16 cellular contexts compared by ENCODE assay signal in genomic region chr19:12580180-12580694, GRCh38. TPM values are rescaled to one million over a fixed set of nuclear protein-coding genes. Genes with fewer than 3 reads are reported as not detected.
DNase-seq lines count a peak whose midpoint lies in the region; ATAC-seq and TF ChIP-seq lines count a peak whose summit lies in the region.
"Had no signal": no experiment of that assay in that cellular context is flagged by ENCODE, and none has a peak within 500 bp of the region (broad histone marks: within the 10 kb centered on the region; RNA-seq: fewer than 3 reads in every experiment).

No MANE protein-coding gene starts in this region.

- no peak overlapping the region for H3K4me3 ChIP-seq in mammary epithelial cell (replicated peaks in 1 of 3; ENCODE audit: insufficient read depth in 1 of 3, low read depth in 2 of 3, low read length in 3 of 3)
- H3K4me3 ChIP-seq: lung, spleen, suprapubic skin had no signal

- H3K27ac ChIP-seq in mammary epithelial cell (ENCODE audit: insufficient read depth, low read depth, low read length), result no peak overlapping the region
- H3K27ac ChIP-seq: neutrophil, spleen, suprapubic skin had no signal

- H3K9me3 ChIP-seq in mammary epithelial cell (replicated peaks; ENCODE audit: insufficient read depth, low read length), result peaks cover 52% of the 10 kb centered on the region

- DNase-seq in MCF 10A (ENCODE audit: unreplicated experiment) (peak; percentile 49), mammary epithelial cell (no peak), T1000 (lab: John Stamatoyannopoulos, UW) (peak; percentile 24), glomerular visceral epithelial cell (ENCODE audit: extremely low spot score) (peak; percentile 35), NOMO-1 treated with DMSO at 0.1 percent for 48 hours (lab: John Stamatoyannopoulos, UW; ENCODE audit: unreplicated experiment) (no peak), SK-N-DZ (ENCODE audit: low spot score) (no peak), NCI-H524 treated with DMSO at 0.1 percent for 48 hours (lab: John Stamatoyannopoulos, UW) (no peak)
- DNase-seq: 8988T; activated CD4-positive, alpha-beta T cell treated with anti-CD3 and anti-CD28 coated beads for 4 hours; Calu3; hippocampal formation had no signal

- TF ChIP-seq CTCF in MCF 10A (IDR thresholded peaks at IDR 0.05; ENCODE audit: unreplicated experiment) (no peak), mammary epithelial cell (conservative IDR thresholded peaks at IDR 0.05 in 1 of 2, IDR thresholded peaks at IDR 0.05 in 1 of 2; ENCODE audit: extremely low read depth in 1 of 2, insufficient read depth in 1 of 2, low read depth in 1 of 2, low read length in 2 of 2) (no peak)

- CTCF ChIA-PET in MCF 10A (lab: Yijun Ruan, JAX), result no interaction called here
- CTCF ChIA-PET in mammary epithelial cell (lab: Charles Lee; ENCODE audit: low non-redundant PET), result no interaction called here

- no peak for ATAC-seq in HG03039 (IDR thresholded peaks at IDR 0.05; ENCODE audit: unreplicated experiment)

- no peaks in the 10 kb centered on the region for H3K4me1 Mint-ChIP-seq in MCF 10A (ENCODE audit: insufficient read depth, unreplicated experiment)

- peaks cover 4% of the 10 kb centered on the region for H3K36me3 ChIP-seq in mammary epithelial cell (ENCODE audit: insufficient read depth, low read length)

- H3K9ac ChIP-seq in mammary epithelial cell (ENCODE audit: insufficient read depth, low read length), result no peak overlapping the region

- no peaks in the 10 kb centered on the region for H4K20me1 ChIP-seq in mammary epithelial cell (ENCODE audit: insufficient read depth, low read length)

- POLR2A ChIA-PET in MCF 10A (lab: Yijun Ruan, JAX), result no interaction called here

- H2AFZ ChIP-seq in mammary epithelial cell (ENCODE audit: low read depth, low read length), result no peak overlapping the region

- H3K4me3 Mint-ChIP-seq in MCF 10A (ENCODE audit: unreplicated experiment), result no peak overlapping the region

- dilution Hi-C loops in mammary epithelial cell (cut with HindIII; ENCODE audit: low sequenced_read_pairs), result no loop called here

- 98% methylated on average over 11 of the region's 11 CpGs for WGBS in mammary epithelial cell (ENCODE audit: low coverage, missing lambda C conversion rate)

- peaks cover 9% of the 10 kb centered on the region for H3K9me3 Mint-ChIP-seq in MCF 10A (ENCODE audit: unreplicated experiment)

- no peaks in the 10 kb centered on the region for H3K27me3 ChIP-seq in mammary epithelial cell (ENCODE audit: insufficient read depth, low read length)
- H3K27me3 ChIP-seq: neutrophil, spleen, suprapubic skin had no signal

- peaks cover 60% of the 10 kb centered on the region for H3K36me3 Mint-ChIP-seq in MCF 10A (ENCODE audit: insufficient read depth, unreplicated experiment)

- no peaks in the 10 kb centered on the region for H3K4me1 ChIP-seq in mammary epithelial cell (ENCODE audit: insufficient read depth, low read length)
- H3K4me1 ChIP-seq: spleen, suprapubic skin had no signal

- in situ Hi-C loops in mammary epithelial cell (cut with MboI; ENCODE audit: low sequenced_read_pairs in 2 of 2), result no loop called here

- no peaks in the 10 kb centered on the region for H3K79me2 ChIP-seq in mammary epithelial cell (ENCODE audit: insufficient read depth, low read length)

- BruUV-seq in MCF 10A (replicated peaks; lab: Mats Ljungman, UMichigan) (TSS peak; percentile 20), mammary epithelial cell (replicated peaks; lab: Mats Ljungman, UMichigan) (no TSS peak)

- no peaks in the 10 kb centered on the region for H3K27me3 Mint-ChIP-seq in MCF 10A (ENCODE audit: insufficient read depth, unreplicated experiment)

- intact Hi-C loops in MCF 10A (cut with micrococcal nuclease) (no loop called here), mammary epithelial cell (cut with micrococcal nuclease) (no loop called here)

- H3K4me2 ChIP-seq in mammary epithelial cell (ENCODE audit: insufficient read depth, low read depth, low read length), result no peak overlapping the region

- no peak overlapping the region for H3K27ac Mint-ChIP-seq in MCF 10A (ENCODE audit: low read depth, unreplicated experiment)

RNA-seq across cellular contexts. Expression of gene ZNF564, which starts 29.0 kb away (rescaled TPM):
- 4.4 and 5.1 TPM in 2 replicates for total RNA-seq in MCF 10A (2022)
- 1 to 10 TPM; 4.3 to 5.5 TPM for total RNA-seq in mammary epithelial cell
- 1.2 TPM for polyA plus RNA-seq in mammary epithelial cell
- polyA minus RNA-seq in mammary epithelial cell, result 3.2 TPM
- 2.8 and 4.0 TPM in 2 replicates for polyA plus RNA-seq in SK-N-DZ (2014; cell fraction: cytosol; rRNA removed)
- polyA plus RNA-seq in SK-N-DZ (2014; cell fraction: nucleus; rRNA removed), result 2.7 and 5.5 TPM in 2 replicates

RNA-seq across cellular contexts. Expression of gene ZNF490, which starts 30.4 kb away (rescaled TPM):
- total RNA-seq in MCF 10A (2022) (6.9 and 8.4 TPM in 2 replicates), mammary epithelial cell (1 to 10 TPM; 6.5 to 8.3 TPM)
- 2.2 TPM for polyA plus RNA-seq in mammary epithelial cell
- 40.1 TPM for polyA minus RNA-seq in mammary epithelial cell
- polyA plus RNA-seq in SK-N-DZ (2014; cell fraction: cytosol; rRNA removed), result 3.0 and 3.7 TPM in 2 replicates
- 0.52 and 2.8 TPM in 2 replicates for polyA plus RNA-seq in SK-N-DZ (2014; cell fraction: nucleus; rRNA removed)

RNA-seq across cellular contexts. Expression of gene ZNF791, which starts 30.5 kb away (rescaled TPM):
- total RNA-seq in MCF 10A (2022), result 23.7 and 40.2 TPM in 2 replicates
- 10 to 100 TPM; 15.3 to 18.6 TPM for total RNA-seq in mammary epithelial cell
- polyA plus RNA-seq in mammary epithelial cell, result 6.2 TPM
- 19.1 TPM for polyA minus RNA-seq in mammary epithelial cell
- 7.4 and 7.6 TPM in 2 replicates for polyA plus RNA-seq in SK-N-DZ (2014; cell fraction: cytosol; rRNA removed)
- polyA plus RNA-seq in SK-N-DZ (2014; cell fraction: nucleus; rRNA removed), result 3.3 and 5.5 TPM in 2 replicates

Comparison
In these comparisons a context has a peak if more than half of its experiments do, and no peak if none do; other contexts are left out.
1. DNase-seq: peak in MCF 10A (single experiment), T1000 (single experiment) and glomerular visceral epithelial cell (single experiment); none in mammary epithelial cell (single experiment), NOMO-1 treated with DMSO at 0.1 percent for 48 hours (single experiment), SK-N-DZ (single experiment) and NCI-H524 treated with DMSO at 0.1 percent for 48 hours (single experiment).